In the genomic region with DNA sequence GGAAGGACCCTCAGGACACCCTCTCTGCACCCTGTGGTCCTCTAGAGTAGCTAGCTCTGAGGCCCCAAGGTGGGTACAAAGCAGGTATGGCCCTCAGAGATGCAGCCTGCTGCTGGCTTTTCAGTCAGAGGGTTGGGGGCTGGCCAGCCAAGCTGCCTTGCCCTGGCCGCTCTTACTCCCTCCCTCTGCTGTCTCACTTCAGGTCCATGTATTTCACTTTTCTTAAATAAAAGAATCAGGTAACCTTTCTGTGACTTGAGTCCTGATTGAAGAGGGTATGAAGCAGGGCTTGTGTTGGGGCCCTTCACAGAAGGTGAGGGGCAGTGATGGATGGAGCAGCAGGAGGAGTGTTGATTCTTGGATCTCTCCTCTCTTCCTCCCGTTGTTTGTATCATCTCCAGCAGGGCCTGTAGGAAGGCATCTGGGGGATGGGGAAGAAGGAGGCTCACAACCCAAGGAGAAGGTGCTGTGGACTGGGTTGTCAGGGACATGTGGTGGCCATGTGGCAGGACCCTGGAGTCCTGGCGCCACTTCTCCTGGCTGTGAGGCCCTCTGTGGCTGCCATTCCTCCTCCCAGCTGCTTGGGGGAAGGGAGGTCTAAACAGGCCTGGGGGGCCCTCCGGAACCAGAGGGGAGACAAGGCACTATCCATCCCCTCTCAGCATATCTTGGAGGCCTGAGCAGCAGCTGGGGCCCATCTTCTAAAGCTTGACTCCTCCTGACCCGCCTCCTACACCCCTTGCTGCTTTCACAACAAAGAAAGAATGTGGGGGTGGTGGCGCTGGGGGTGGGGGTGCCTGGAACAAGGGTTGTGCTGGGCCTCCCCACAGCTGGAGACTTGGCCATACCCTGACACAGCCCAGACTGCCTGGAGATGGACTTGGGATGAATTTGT, we compare ENCODE assay signal across 7 cellular contexts. TPM values are rescaled to one million over a fixed set of nuclear protein-coding genes. Genes with fewer than 3 reads are reported as not detected.
DNase-seq lines count a peak whose midpoint lies in the region; ATAC-seq lines count a peak whose summit lies in the region.
"Had no signal": no experiment of that assay in that cellular context is flagged by ENCODE, and none has a peak within 500 bp of the region (broad histone marks: within the 10 kb centered on the region; RNA-seq: fewer than 3 reads in every experiment).

No MANE protein-coding gene starts in this region.

- H3K9ac ChIP-seq in iPS-15b (ENCODE audit: low read depth, low read length): peak overlapping the region; percentile 1

- WGBS in urinary bladder: 45% methylated on average over 6 of the region's 6 CpGs

- no peaks in the 10 kb centered on the region for H3K9me3 ChIP-seq in iPS-15b (ENCODE audit: control insufficient read depth, insufficient read depth, low read length)

- ATAC-seq in left ventricle myocardium superior (peak; percentile 40), Right ventricle myocardium inferior (no peak)

- intact Hi-C loops in left ventricle myocardium superior (cut with micrococcal nuclease) (no loop called here), Right ventricle myocardium inferior (cut with DNase I) (no loop called here)

- H3K27me3 ChIP-seq in iPS-15b (ENCODE audit: control insufficient read depth, insufficient read depth, low read length): no peaks in the 10 kb centered on the region

- H3K4me1 ChIP-seq in iPS-15b (ENCODE audit: control insufficient read depth, insufficient read depth, low read length): peaks cover 21% of the 10 kb centered on the region
- no peaks in the 10 kb centered on the region for H3K4me1 ChIP-seq in urinary bladder (ENCODE audit: insufficient read depth)

- no peak overlapping the region for H3K27ac ChIP-seq in urinary bladder (ENCODE audit: low read depth)

- H3K36me3 ChIP-seq in iPS-15b (ENCODE audit: control insufficient read depth, insufficient read depth, low read length): peaks cover 8% of the 10 kb centered on the region
- H3K36me3 ChIP-seq in urinary bladder (ENCODE audit: insufficient read depth): no peaks in the 10 kb centered on the region

- no peak for DNase-seq in left ventricle myocardium superior
- no peak for DNase-seq in Right ventricle myocardium inferior (ENCODE audit: missing footprints)
- DNase-seq in NCI-H187 (lab: John Stamatoyannopoulos, UW): no peak
- no peak for DNase-seq in activated CD8-positive, alpha-beta memory T cell treated with anti-CD3 and anti-CD28 coated beads, Interleukin-2, amount 50 U/mL, for 4 hours
- DNase-seq: CD4-positive, CD25-positive, alpha-beta regulatory T cell had no signal

- H3K4me3 ChIP-seq in iPS-15b (ENCODE audit: low read depth, low read length) (peak overlapping the region; percentile 50), urinary bladder (ENCODE audit: low read depth, low read length) (peak overlapping the region; percentile 88)

RNA-seq across cellular contexts. Expression of gene PTK7, which starts 1.0 kb away (rescaled TPM):
- total RNA-seq in left ventricle myocardium superior (2.1 TPM), Right ventricle myocardium inferior (1.7 TPM), urinary bladder (89.6 TPM)
- 49.6 TPM for polyA plus RNA-seq in urinary bladder

RNA-seq across cellular contexts. Expression of gene KLC4, which starts 15.7 kb away (rescaled TPM):
- total RNA-seq in left ventricle myocardium superior: 35.9 TPM
- 30.0 TPM for total RNA-seq in Right ventricle myocardium inferior
- 17.1 TPM for total RNA-seq in urinary bladder
- polyA plus RNA-seq in urinary bladder: 31.9 TPM

RNA-seq across cellular contexts. Expression of gene MRPL2, which starts 15.9 kb away (rescaled TPM):
- total RNA-seq in left ventricle myocardium superior: 116 TPM
- 99.7 TPM for total RNA-seq in Right ventricle myocardium inferior
- 9.3 TPM for total RNA-seq in urinary bladder
- 61.6 TPM for polyA plus RNA-seq in urinary bladder

RNA-seq across cellular contexts. Expression of gene CUL7, which starts 21.4 kb away (rescaled TPM):
- total RNA-seq in left ventricle myocardium superior (9.6 TPM), Right ventricle myocardium inferior (7.3 TPM), urinary bladder (26.5 TPM)
- 10.8 TPM for polyA plus RNA-seq in urinary bladder

RNA-seq across cellular contexts. Expression of gene RRP36, which starts 53.7 kb away (rescaled TPM):
- total RNA-seq in left ventricle myocardium superior (27.6 TPM), Right ventricle myocardium inferior (26.1 TPM), urinary bladder (37.1 TPM)
- polyA plus RNA-seq in urinary bladder: 38.1 TPM

Comparison
In these comparisons a context has a peak if more than half of its experiments do, and no peak if none do; other contexts are left out.
1. RNA of gene PTK7, which starts 1.0 kb away (total RNA-seq): 89.6 TPM in urinary bladder (single experiment); 2.1 TPM in left ventricle myocardium superior (single experiment) and 1.7 TPM in Right ventricle myocardium inferior (single experiment); every median in the first group is over 10 times any median in the second.